8 cellular contexts compared by ENCODE assay signal in genomic region chr2:219029829-219030165, GRCh38. TPM values are rescaled to one million over a fixed set of nuclear protein-coding genes. Genes with fewer than 3 reads are reported as not detected.
DNase-seq lines count a peak whose midpoint lies in the region; ATAC-seq and TF ChIP-seq lines count a peak whose summit lies in the region.

No MANE protein-coding gene starts in this region.

- H3K27me3 ChIP-seq in SJSA1 (replicated peaks) (peaks cover 47% of the 10 kb centered on the region), upper lobe of right lung (peaks cover 33% of the 10 kb centered on the region)

- ATAC-seq in GM21423 (IDR thresholded peaks at IDR 0.05; ENCODE audit: unreplicated experiment), result peak; percentile 69
- ATAC-seq in upper lobe of right lung, result peak; percentile 94

- TF ChIP-seq CTCF in upper lobe of right lung (IDR thresholded peaks at IDR 0.05), result peak; percentile 99

- H3K9me3 ChIP-seq in SJSA1 (replicated peaks) (no peaks in the 10 kb centered on the region), upper lobe of right lung (no peaks in the 10 kb centered on the region)

- no peaks in the 10 kb centered on the region for H3K4me1 ChIP-seq in SJSA1 (replicated peaks)
- no peaks in the 10 kb centered on the region for H3K4me1 ChIP-seq in upper lobe of right lung

- intact Hi-C loops in posterior cingulate gyrus (cut with DNase I), result no loop called here
- intact Hi-C loops in upper lobe of right lung (cut with DNase I), result loop anchor here (10.0 kb wide), 1 partner anchor 125 kb away; no protein-coding TSS in a partner anchor

- no peak overlapping the region for H3K27ac ChIP-seq in SJSA1
- H3K27ac ChIP-seq in upper lobe of right lung, result no peak overlapping the region

- no peaks in the 10 kb centered on the region for H3K36me3 ChIP-seq in SJSA1
- no peaks in the 10 kb centered on the region for H3K36me3 ChIP-seq in upper lobe of right lung

- DNase-seq in COLO668 (lab: John Stamatoyannopoulos, UW; ENCODE audit: unreplicated experiment) (peak; percentile 85), LoVo (ENCODE audit: low spot score) (peak; percentile 79), SJSA1 (ENCODE audit: low read depth in 1 of 2, low spot score in 2 of 2) (peak; percentile 54 to 72), glomerular visceral epithelial cell (ENCODE audit: extremely low spot score) (peak; percentile 78), posterior cingulate gyrus (peak; percentile 72 to 98 (median 90)), upper lobe of right lung (peak; percentile 89)
- peak; percentile 47 to 67 (median 48) for DNase-seq in activated naive CD4-positive, alpha-beta T cell (lab: John Stamatoyannopoulos, UW)

- H3K4me3 ChIP-seq in SJSA1, result no peak overlapping the region
- H3K4me3 ChIP-seq in upper lobe of right lung, result no peak overlapping the region

RNA-seq across cellular contexts. Expression of gene CFAP65, which starts 11.5 kb away (rescaled TPM):
- total RNA-seq in SJSA1 (2014; rRNA removed; shearing (Covaris generic)), result not detected in 2 replicates
- total RNA-seq in upper lobe of right lung, result not detected

RNA-seq across cellular contexts. Expression of gene IHH, which starts 30.9 kb away (rescaled TPM):
- 0.05 TPM in 1 of 2 replicates, not detected in the other for total RNA-seq in SJSA1 (2014; rRNA removed; shearing (Covaris generic))
- 0.69 TPM for total RNA-seq in upper lobe of right lung

RNA-seq across cellular contexts. Expression of gene CRYBA2, which starts 36.6 kb away (rescaled TPM):
- total RNA-seq in SJSA1 (2014; rRNA removed; shearing (Covaris generic)), result not detected in 2 replicates
- total RNA-seq in upper lobe of right lung, result not detected

RNA-seq across cellular contexts. Expression of gene FEV, which starts 44.8 kb away (rescaled TPM):
- total RNA-seq in SJSA1 (2014; rRNA removed; shearing (Covaris generic)), result not detected in 2 replicates
- total RNA-seq in upper lobe of right lung, result not detected
